8 cellular contexts compared by ENCODE assay signal in the genomic region with DNA sequence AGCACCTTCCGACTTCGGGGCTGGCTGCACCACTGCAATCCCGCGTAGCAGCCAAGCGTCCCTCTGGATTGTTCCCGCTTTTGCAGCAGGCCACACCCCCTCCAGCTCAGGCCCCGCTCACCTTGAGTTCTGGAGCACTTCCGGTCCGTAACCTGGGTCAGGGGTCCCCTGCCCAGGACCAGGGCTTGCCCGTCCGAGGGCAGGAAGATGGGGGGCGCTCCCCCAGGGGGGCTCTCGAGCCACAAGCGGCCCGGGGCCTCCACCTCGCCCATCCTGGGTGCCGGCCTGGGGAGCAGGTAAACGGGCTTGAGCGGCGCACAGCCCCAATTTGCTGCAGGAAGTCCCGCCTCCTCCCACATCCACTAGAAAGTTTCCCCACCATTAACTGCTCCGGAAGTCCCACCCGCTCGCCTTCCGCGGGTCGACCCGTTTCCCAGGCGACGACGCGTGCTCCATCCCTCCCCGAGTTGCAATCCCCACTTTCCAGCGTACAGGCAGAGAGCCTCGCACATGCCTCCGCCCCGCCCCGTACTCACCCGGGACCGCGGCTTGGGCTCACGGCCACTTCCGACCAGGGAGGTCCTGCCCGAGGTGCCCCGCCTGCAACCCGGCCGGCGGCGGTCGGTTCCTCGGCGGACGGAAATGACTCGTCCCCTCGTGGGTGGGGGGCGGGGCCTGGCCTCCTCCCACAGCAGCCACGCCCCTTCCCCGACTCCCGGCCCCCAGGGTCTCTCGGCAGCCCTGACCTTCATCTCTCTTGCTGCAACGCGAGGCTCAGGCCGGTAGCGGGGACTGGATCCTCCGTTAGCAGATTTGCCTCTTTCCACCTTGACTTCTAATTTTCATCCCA. TPM values are rescaled to one million over a fixed set of nuclear protein-coding genes. Genes with fewer than 3 reads are reported as not detected.
A peak's percentile ranks its signal among the peaks of the same experiment; 100 is the strongest.
DNase-seq lines count a peak whose midpoint lies in the region; TF ChIP-seq lines count a peak whose summit lies in the region.

A gene (minus strand): TSS at position 644 of the 850 bp plus-strand sequence. CDS start 372 bp downstream, at position 272.

- TF ChIP-seq CTCF in HFFc6 (IDR thresholded peaks at IDR 0.05): 0 out of 2 replicates have a peak, but pooled peaks have one; percentile 1
- TF ChIP-seq CTCF in osteoblast (IDR thresholded peaks at IDR 0.05; ENCODE audit: extremely low read depth, low read depth, low read length): no peak
- TF ChIP-seq CTCF in testis (IDR thresholded peaks at IDR 0.05): peak in 1 of 3 experiments; percentile 1

- H3K27me3 ChIP-seq in osteoblast (ENCODE audit: insufficient read depth, low read length) (no peaks in the 10 kb centered on the region), testis (no peaks in the 10 kb centered on the region)

- H3K4me3 ChIP-seq in osteoblast (ENCODE audit: insufficient read depth, low read length): peak within 1 kb of the TSS; percentile 95
- H3K4me3 ChIP-seq in testis: peak within 1 kb of the TSS; percentile 75 to 90

- peaks cover 59% of the 10 kb centered on the region for H3K79me2 ChIP-seq in osteoblast (ENCODE audit: insufficient read depth, low read length)

- H3K4me3 Mint-ChIP-seq in HFFc6: peak within 1 kb of the TSS; percentile 97
- peak within 1 kb of the TSS; percentile 94 for H3K4me3 Mint-ChIP-seq in activated naive CD4-positive, alpha-beta T cell treated with anti-CD3 and anti-CD28 coated beads, Interleukin-2, amount 50 U/mL, for 24 hours

- DNase-seq in GDM1 (lab: John Stamatoyannopoulos, UW) (peak; percentile 88), HFFc6 (peak; percentile 88), NCI-H1105 treated with DMSO at 0.1 percent for 48 hours (lab: John Stamatoyannopoulos, UW) (peak; percentile 90), SKM-1 (lab: John Stamatoyannopoulos, UW; ENCODE audit: unreplicated experiment) (peak; percentile 54), glomerular endothelial cell (ENCODE audit: extremely low read depth, low read depth, low spot score) (no peak), osteoblast (ENCODE audit: insufficient read length, low spot score, missing footprints) (peak; percentile 99), testis (peak; percentile 96)

- intact Hi-C loops in testis (cut with DNase I; ENCODE audit: low total_unique reads): no loop called here

- H3K27ac ChIP-seq in osteoblast (ENCODE audit: low read depth, low read length) (peak within 1 kb of the TSS; percentile 91), testis (peak within 1 kb of the TSS; percentile 84 to 96)

- no peak for TF ChIP-seq POLR2A in testis (IDR thresholded peaks at IDR 0.05)

- WGBS in testis, 2 donors: 0 to 2% methylated on average over 11 to 58 of the region's 65 CpGs

- H3K9me3 Mint-ChIP-seq in HFFc6: peaks cover 5% of the 10 kb centered on the region; the same call in 1 of the 2 replicates
- no peaks in the 10 kb centered on the region for H3K9me3 Mint-ChIP-seq in activated naive CD4-positive, alpha-beta T cell treated with anti-CD3 and anti-CD28 coated beads, Interleukin-2, amount 50 U/mL, for 24 hours

- H3K27ac Mint-ChIP-seq in HFFc6: no peak within 1 kb of the TSS; the same call in 1 of the 2 replicates
- H3K27ac Mint-ChIP-seq in activated naive CD4-positive, alpha-beta T cell treated with anti-CD3 and anti-CD28 coated beads, Interleukin-2, amount 50 U/mL, for 24 hours: peak within 1 kb of the TSS; percentile 96

- H3K4me2 ChIP-seq in osteoblast (ENCODE audit: insufficient read depth, low read length): peak within 1 kb of the TSS; percentile 94

- H3K9me3 ChIP-seq in osteoblast (ENCODE audit: low read depth, low read length): no peaks in the 10 kb centered on the region
- H3K9me3 ChIP-seq in testis: no peaks in the 10 kb centered on the region

- peaks cover 13% of the 10 kb centered on the region for H3K27me3 Mint-ChIP-seq in HFFc6 (ENCODE audit: insufficient read depth)
- H3K27me3 Mint-ChIP-seq in activated naive CD4-positive, alpha-beta T cell treated with anti-CD3 and anti-CD28 coated beads, Interleukin-2, amount 50 U/mL, for 24 hours: no peaks in the 10 kb centered on the region

- H3K4me1 ChIP-seq in osteoblast (ENCODE audit: insufficient read depth, low read length) (peaks cover 33% of the 10 kb centered on the region), testis (peaks cover 52% of the 10 kb centered on the region)

- H3K4me1 Mint-ChIP-seq in HFFc6 (ENCODE audit: low read depth): peaks cover 43% of the 10 kb centered on the region
- H3K4me1 Mint-ChIP-seq in activated naive CD4-positive, alpha-beta T cell treated with anti-CD3 and anti-CD28 coated beads, Interleukin-2, amount 50 U/mL, for 24 hours: peaks cover 48% of the 10 kb centered on the region

- peak within 1 kb of the TSS; percentile 87 for H2AFZ ChIP-seq in osteoblast (ENCODE audit: low read length)

- H4K20me1 ChIP-seq in osteoblast (ENCODE audit: insufficient read depth, low read length): peaks cover 23% of the 10 kb centered on the region

- H3K36me3 ChIP-seq in osteoblast (ENCODE audit: insufficient read depth, low read length): peaks cover 37% of the 10 kb centered on the region
- no peaks in the 10 kb centered on the region for H3K36me3 ChIP-seq in testis (ENCODE audit: low read depth, missing control alignments)

- H3K36me3 Mint-ChIP-seq in HFFc6 (ENCODE audit: low read depth): peaks cover 38% of the 10 kb centered on the region
- peaks cover 9% of the 10 kb centered on the region for H3K36me3 Mint-ChIP-seq in activated naive CD4-positive, alpha-beta T cell treated with anti-CD3 and anti-CD28 coated beads, Interleukin-2, amount 50 U/mL, for 24 hours

RNA-seq across cellular contexts. Expression of the gene that starts here (rescaled TPM):
- total RNA-seq in HFFc6 (2021; fragmentation: NEBNext Ultra II Directional; extraction: Animal tissue kit (Norgen Biotek cat#: 25700)): 10 to 100 TPM; 39.7 to 48.7 (median 47.2) TPM
- total RNA-seq in glomerular endothelial cell (68.3 and 81.3 TPM in 2 replicates), osteoblast (42.1 and 43.8 TPM in 2 replicates), testis (100 to 1,000 TPM; 110 to 125 TPM)
- polyA plus RNA-seq in testis (ENCODE audit: insufficient read depth, low read depth, low replicate concordance): 45.5 TPM
